In the genomic region with DNA sequence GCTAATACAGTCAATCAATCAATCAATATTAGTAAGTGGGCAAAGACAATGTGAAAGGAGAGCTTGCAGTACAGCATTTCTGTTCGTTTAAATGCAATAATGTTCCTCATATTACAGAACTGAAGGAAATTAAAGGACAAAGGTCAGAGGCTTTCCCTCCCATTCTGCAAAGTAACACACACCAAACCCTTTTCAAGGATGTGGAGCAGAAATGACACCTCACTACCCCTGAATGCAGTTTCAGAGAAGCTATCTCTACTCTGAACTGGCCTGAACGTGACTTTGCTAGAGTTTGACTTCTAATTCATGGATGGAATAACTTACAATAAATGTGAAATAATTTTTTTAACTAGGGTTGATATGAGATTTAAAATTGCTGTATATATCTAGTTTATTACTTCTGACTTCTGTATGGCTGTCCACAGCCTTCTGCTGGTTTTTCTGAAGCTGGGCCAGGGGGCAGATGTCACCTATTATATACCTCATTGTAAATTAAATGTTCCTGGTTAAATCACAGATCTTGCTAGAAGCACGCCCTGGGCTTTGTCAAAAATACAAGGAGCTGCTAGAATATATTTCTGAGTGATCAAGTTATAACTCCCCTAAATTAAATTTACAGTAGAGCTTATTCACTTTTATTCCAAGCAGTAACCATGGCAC, we compare ENCODE assay signal across 17 cellular contexts.
DNase-seq lines count a peak whose midpoint lies in the region; ATAC-seq and TF ChIP-seq lines count a peak whose summit lies in the region.
"Had no signal": no experiment of that assay in that cellular context is flagged by ENCODE, and none has a peak within 500 bp of the region (broad histone marks: within the 10 kb centered on the region; RNA-seq: fewer than 3 reads in every experiment).

No MANE protein-coding gene starts in this region.

- no peaks in the 10 kb centered on the region for H3K27me3 ChIP-seq in mammary epithelial cell (ENCODE audit: insufficient read depth, low read length)
- no peaks in the 10 kb centered on the region for H3K27me3 ChIP-seq in breast epithelium
- H3K27me3 ChIP-seq in smooth muscle cell (ENCODE audit: low read depth): no peaks in the 10 kb centered on the region
- H3K27me3 ChIP-seq: BLaER1 treated with 17β-estradiol and CSF1 and Interleukin-3, amounts not matched to agents 10 nM and 100 nM had no signal

- intact Hi-C loops in mammary epithelial cell (cut with micrococcal nuclease) (no loop called here), breast epithelium (cut with DNase I; ENCODE audit: low total_unique reads) (no loop called here), activated B cell treated with CpG ODN at 0.5 μM for 24 hours (cut with micrococcal nuclease) (no loop called here)

- no peaks in the 10 kb centered on the region for H3F3A ChIP-seq in smooth muscle cell (ENCODE audit: low read depth)

- no TSS peak for BruUV-seq in mammary epithelial cell (replicated peaks; lab: Mats Ljungman, UMichigan)

- H3K79me2 ChIP-seq in mammary epithelial cell (ENCODE audit: insufficient read depth, low read length) (no peaks in the 10 kb centered on the region), smooth muscle cell (ENCODE audit: low read depth) (no peaks in the 10 kb centered on the region)

- ATAC-seq in activated B cell treated with CpG ODN at 0.5 μM for 24 hours (ENCODE audit: low read depth): no peak
- ATAC-seq: CD8-positive, alpha-beta T cell had no signal

- H3K36me3 ChIP-seq in mammary epithelial cell (ENCODE audit: insufficient read depth, low read length): no peaks in the 10 kb centered on the region
- no peaks in the 10 kb centered on the region for H3K36me3 ChIP-seq in breast epithelium
- no peaks in the 10 kb centered on the region for H3K36me3 ChIP-seq in smooth muscle cell (ENCODE audit: low read depth)
- H3K36me3 ChIP-seq: BLaER1 treated with 17β-estradiol and CSF1 and Interleukin-3, amounts not matched to agents 10 nM and 100 nM had no signal

- no peaks in the 10 kb centered on the region for H3K9me3 Mint-ChIP-seq in activated B cell treated with CpG ODN at 0.5 μM for 24 hours

- H3K36me3 Mint-ChIP-seq in activated B cell treated with CpG ODN at 0.5 μM for 24 hours (ENCODE audit: low read depth): peaks cover 1% of the 10 kb centered on the region
- H3K36me3 Mint-ChIP-seq: CD8-positive, alpha-beta T cell had no signal

- TF ChIP-seq CTCF in mammary epithelial cell (conservative IDR thresholded peaks at IDR 0.05 in 1 of 2, IDR thresholded peaks at IDR 0.05 in 1 of 2; ENCODE audit: extremely low read depth in 1 of 2, insufficient read depth in 1 of 2, low read depth in 1 of 2, low read length in 2 of 2): no peak
- TF ChIP-seq CTCF in breast epithelium (IDR thresholded peaks at IDR 0.05): no peak
- TF ChIP-seq CTCF in activated B cell treated with CpG ODN at 0.5 μM for 24 hours (IDR thresholded peaks at IDR 0.05): no peak
- no peak for TF ChIP-seq CTCF in smooth muscle cell (IDR thresholded peaks at IDR 0.05; ENCODE audit: borderline replicate concordance, insufficient read depth, poor library complexity, severe bottlenecking)

- H3K9ac ChIP-seq in mammary epithelial cell (ENCODE audit: insufficient read depth, low read length) (no peak overlapping the region), smooth muscle cell (ENCODE audit: low read depth) (no peak overlapping the region)
- H3K9ac ChIP-seq: BLaER1 treated with 17β-estradiol and CSF1 and Interleukin-3, amounts not matched to agents 10 nM and 100 nM had no signal

- dilution Hi-C loops in mammary epithelial cell (cut with HindIII; ENCODE audit: low sequenced_read_pairs): no loop called here

- H3K4me3 ChIP-seq in mammary epithelial cell (replicated peaks in 1 of 3; ENCODE audit: insufficient read depth in 1 of 3, low read depth in 2 of 3, low read length in 3 of 3): no peak overlapping the region
- H3K4me3 ChIP-seq in breast epithelium: no peak overlapping the region
- no peak overlapping the region for H3K4me3 ChIP-seq in smooth muscle cell
- H3K4me3 ChIP-seq: BLaER1 treated with 17β-estradiol and CSF1 and Interleukin-3, amounts not matched to agents 10 nM and 100 nM had no signal

- no peaks in the 10 kb centered on the region for H3K27me3 Mint-ChIP-seq in activated B cell treated with CpG ODN at 0.5 μM for 24 hours

- no peak for TF ChIP-seq POLR2A in breast epithelium (IDR thresholded peaks at IDR 0.05)

- POLR2A ChIA-PET in activated B cell treated with CpG ODN at 0.5 μM for 24 hours (lab: Charles Lee): interaction anchor here (0.6 kb wide), 1 partner anchor 152 kb away, joined by 5 read pairs; no protein-coding TSS in a partner anchor

- no peaks in the 10 kb centered on the region for H4K20me1 ChIP-seq in mammary epithelial cell (ENCODE audit: insufficient read depth, low read length)
- H4K20me1 ChIP-seq in smooth muscle cell (ENCODE audit: low read depth): no peaks in the 10 kb centered on the region
- H4K20me1 ChIP-seq: BLaER1 treated with 17β-estradiol and CSF1 and Interleukin-3, amounts not matched to agents 10 nM and 100 nM had no signal

- H3K4me2 ChIP-seq in mammary epithelial cell (ENCODE audit: insufficient read depth, low read depth, low read length): peak overlapping the region; percentile 26
- H3K4me2 ChIP-seq in smooth muscle cell: peak overlapping the region; percentile 64
- H3K4me2 ChIP-seq: BLaER1 treated with 17β-estradiol and CSF1 and Interleukin-3, amounts not matched to agents 10 nM and 100 nM had no signal

- H3K27ac ChIP-seq in mammary epithelial cell (ENCODE audit: insufficient read depth, low read depth, low read length): no peak overlapping the region
- no peak overlapping the region for H3K27ac ChIP-seq in breast epithelium
- H3K27ac ChIP-seq in smooth muscle cell (ENCODE audit: low read depth): peak overlapping the region; percentile 33
- H3K27ac ChIP-seq: BLaER1 treated with 17β-estradiol and CSF1 and Interleukin-3, amounts not matched to agents 10 nM and 100 nM had no signal

- no peak overlapping the region for H3K4me3 Mint-ChIP-seq in activated B cell treated with CpG ODN at 0.5 μM for 24 hours
- H3K4me3 Mint-ChIP-seq: CD8-positive, alpha-beta T cell had no signal

- DNase-seq in mammary epithelial cell (no peak), breast epithelium (ENCODE audit: low spot score in 2 of 2) (no peak), activated B cell treated with CpG ODN at 0.5 μM for 24 hours (no peak), left kidney (ENCODE audit: low read depth, low spot score) (peak; percentile 35), smooth muscle cell (lab: John Stamatoyannopoulos, UW; ENCODE audit: unreplicated experiment) (no peak), activated T-cell treated with anti-CD3 and anti-CD28 coated beads for 4 hours (no peak), HT-29 (ENCODE audit: low spot score) (no peak)
- no peak for DNase-seq in stimulated activated naive CD4-positive, alpha-beta T cell treated with Interleukin-2 at 50 U/mL for 16 hours (lab: John Stamatoyannopoulos, UW)
- DNase-seq: CD8-positive, alpha-beta T cell; DMS79; Karpas-422; NCI-H1436; NCI-H2029 treated with DMSO at 0.1 percent for 48 hours; NCI-H510A; NCI-H774; SHP77 treated with DMSO at 0.1 percent for 48 hours had no signal

- CTCF ChIA-PET in mammary epithelial cell (lab: Charles Lee; ENCODE audit: low non-redundant PET) (no interaction called here), activated B cell treated with CpG ODN at 0.5 μM for 24 hours (lab: Charles Lee) (no interaction called here)

- H3K4me1 Mint-ChIP-seq in activated B cell treated with CpG ODN at 0.5 μM for 24 hours: peaks cover 69% of the 10 kb centered on the region

- 64% methylated on average over 3 of the region's 3 CpGs for WGBS in mammary epithelial cell (ENCODE audit: low coverage, missing lambda C conversion rate)
- 81% methylated on average over 3 of the region's 3 CpGs for WGBS in smooth muscle cell (ENCODE audit: low lambda C conversion rate)

- H2AFZ ChIP-seq in mammary epithelial cell (ENCODE audit: low read depth, low read length): no peak overlapping the region
- H2AFZ ChIP-seq in smooth muscle cell (ENCODE audit: low read depth): no peak overlapping the region

- H3K4me1 ChIP-seq in mammary epithelial cell (ENCODE audit: insufficient read depth, low read length) (peaks cover 14% of the 10 kb centered on the region), breast epithelium (no peaks in the 10 kb centered on the region), smooth muscle cell (ENCODE audit: low read depth) (no peaks in the 10 kb centered on the region)

- no peaks in the 10 kb centered on the region for H3K9me3 ChIP-seq in mammary epithelial cell (replicated peaks; ENCODE audit: insufficient read depth, low read length)
- H3K9me3 ChIP-seq in breast epithelium: peaks cover 0 to 17% of the 10 kb centered on the region in 2 donors
- H3K9me3 ChIP-seq in smooth muscle cell (replicated peaks; ENCODE audit: low read depth): no peaks in the 10 kb centered on the region

- H3K27ac Mint-ChIP-seq in activated B cell treated with CpG ODN at 0.5 μM for 24 hours: peak overlapping the region; percentile 89
- H3K27ac Mint-ChIP-seq: CD8-positive, alpha-beta T cell had no signal

- in situ Hi-C loops in mammary epithelial cell (cut with MboI; ENCODE audit: low sequenced_read_pairs in 2 of 2): no loop called here
